Comparison of ENCODE assay signal across 8 cellular contexts in the genomic region with DNA sequence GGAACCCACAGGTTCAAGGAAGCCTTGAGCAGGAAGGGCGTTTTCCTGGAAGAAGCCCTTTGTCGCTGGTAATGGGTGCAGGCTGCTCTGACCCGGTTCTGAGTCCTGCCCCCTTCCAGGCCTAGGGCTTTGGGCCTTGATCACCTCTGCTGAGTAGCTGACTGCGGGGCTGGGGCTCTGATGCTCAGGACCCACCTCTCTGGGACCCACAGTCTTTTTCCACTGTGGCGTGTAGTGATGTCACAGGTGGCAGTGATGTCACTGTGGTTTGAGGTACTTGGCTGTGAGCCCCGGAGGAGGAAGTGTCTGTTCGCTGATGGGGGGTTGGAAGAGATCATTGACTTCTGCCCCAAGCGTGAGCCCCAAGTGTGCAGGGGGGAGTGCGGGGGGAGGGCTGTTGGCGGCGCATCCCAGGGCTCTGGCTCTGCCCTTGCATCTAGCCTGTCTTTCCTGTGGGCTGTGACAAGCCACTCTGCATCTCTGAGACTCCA. TPM values are rescaled to one million over a fixed set of nuclear protein-coding genes. Genes with fewer than 3 reads are reported as not detected.
DNase-seq lines count a peak whose midpoint lies in the region; ATAC-seq and TF ChIP-seq lines count a peak whose summit lies in the region.

No MANE protein-coding gene starts in this region.

- H3K9me2 ChIP-seq in MM.1S (replicated peaks; ENCODE audit: insufficient read depth, low read length) = no peaks in the 10 kb centered on the region

- 90% methylated on average over 11 of the region's 11 CpGs for WGBS in smooth muscle cell (ENCODE audit: low lambda C conversion rate)

- H3K27ac ChIP-seq in left lung (peak overlapping the region; percentile 72 to 94), smooth muscle cell (ENCODE audit: low read depth) (no peak overlapping the region), MM.1S (ENCODE audit: low read length) (no peak overlapping the region)

- H3K9ac ChIP-seq in smooth muscle cell (ENCODE audit: low read depth) (no peak overlapping the region), MM.1S (ENCODE audit: low read length) (no peak overlapping the region)

- H3K79me2 ChIP-seq in smooth muscle cell (ENCODE audit: low read depth) (peaks cover 9% of the 10 kb centered on the region), MM.1S (ENCODE audit: low read length) (peaks cover 28% of the 10 kb centered on the region)

- ATAC-seq in left lung (peak; percentile 47), HG03025 (IDR thresholded peaks at IDR 0.05; ENCODE audit: low FRiP score, unreplicated experiment) (no peak)

- no peak overlapping the region for H2AFZ ChIP-seq in smooth muscle cell (ENCODE audit: low read depth)
- H2AFZ ChIP-seq in MM.1S (ENCODE audit: low read length) = no peak overlapping the region

- H3K27me3 ChIP-seq in left lung = no peaks in the 10 kb centered on the region
- no peaks in the 10 kb centered on the region for H3K27me3 ChIP-seq in smooth muscle cell (ENCODE audit: low read depth)
- no peaks in the 10 kb centered on the region for H3K27me3 ChIP-seq in MM.1S (replicated peaks; ENCODE audit: insufficient read depth, low read length)

- H3K9me3 ChIP-seq in left lung (no peaks in the 10 kb centered on the region), smooth muscle cell (replicated peaks; ENCODE audit: low read depth) (no peaks in the 10 kb centered on the region), MM.1S (replicated peaks; ENCODE audit: insufficient read depth, low read length) (no peaks in the 10 kb centered on the region)

- H4K20me1 ChIP-seq in smooth muscle cell (ENCODE audit: low read depth) (no peaks in the 10 kb centered on the region), MM.1S (ENCODE audit: insufficient read depth, low read length) (no peaks in the 10 kb centered on the region)

- H3K4me3 ChIP-seq in left lung (peak overlapping the region in 1 of 2 donors; percentile 95), smooth muscle cell (no peak overlapping the region), MM.1S (ENCODE audit: low read length) (no peak overlapping the region)

- H3F3A ChIP-seq in smooth muscle cell (ENCODE audit: low read depth) = peaks cover 16% of the 10 kb centered on the region
- no peaks in the 10 kb centered on the region for H3F3A ChIP-seq in MM.1S (ENCODE audit: insufficient read depth, low read length)

- H3K4me2 ChIP-seq in smooth muscle cell (no peak overlapping the region), MM.1S (ENCODE audit: low read depth, low read length) (no peak overlapping the region)

- intact Hi-C loops in left lung (cut with DNase I) = no loop called here

- H3K4me1 ChIP-seq in left lung = peaks cover 35 to 100% of the 10 kb centered on the region in 2 donors
- peaks cover 19% of the 10 kb centered on the region for H3K4me1 ChIP-seq in smooth muscle cell (ENCODE audit: low read depth)
- H3K4me1 ChIP-seq in MM.1S (ENCODE audit: low read length) = no peaks in the 10 kb centered on the region

- no peak for TF ChIP-seq CTCF in left lung (IDR thresholded peaks at IDR 0.05)
- TF ChIP-seq CTCF in smooth muscle cell (IDR thresholded peaks at IDR 0.05; ENCODE audit: borderline replicate concordance, insufficient read depth, poor library complexity, severe bottlenecking) = no peak
- TF ChIP-seq CTCF in MM.1S (IDR thresholded peaks at IDR 0.05; ENCODE audit: low read length) = no peak

- H3K36me3 ChIP-seq in left lung (peaks cover 0 to 11% of the 10 kb centered on the region in 2 donors), smooth muscle cell (ENCODE audit: low read depth) (no peaks in the 10 kb centered on the region), MM.1S (replicated peaks; ENCODE audit: insufficient read depth, low read length) (no peaks in the 10 kb centered on the region)

- peak; percentile 89 for DNase-seq in NK-92 treated with Interleukin-12 subunit alpha and Interleukin-12 subunit beta, amount 100 ng/mL, for 24 hours (lab: John Stamatoyannopoulos, UW)
- DNase-seq in activated T-helper 1 cell treated with Interleukin-2 at 50 U/mL for 16 hours (ENCODE audit: low read depth) (peak; percentile 83), left lung (peak; percentile 83), smooth muscle cell (lab: John Stamatoyannopoulos, UW; ENCODE audit: unreplicated experiment) (no peak), ecto neural progenitor cell (ENCODE audit: low spot score) (no peak), MM.1S (no peak)
- peak; percentile 86 to 95 for DNase-seq in stimulated activated CD8-positive, alpha-beta memory T cell treated with anti-CD3 and anti-CD28 coated beads, Interleukin-2, amount 100 ng/mL, for 1 hour (ENCODE audit: low read depth in 2 of 2)

RNA-seq across cellular contexts. Expression of a gene that starts 6.9 kb away (rescaled TPM):
- 100 to 1,000 TPM in 1 of 2 donors, 10 to 100 TPM in 1; 33.0 to 109 TPM for total RNA-seq in left lung
- total RNA-seq in smooth muscle cell = 6.9 and 9.0 TPM in 2 replicates
- 14.8 and 20.3 TPM in 2 replicates for polyA plus RNA-seq in smooth muscle cell

RNA-seq across cellular contexts. Expression of a gene that starts 56.2 kb away (rescaled TPM):
- 10 to 100 TPM; 58.4 to 62.3 TPM for total RNA-seq in left lung
- total RNA-seq in smooth muscle cell = 20.0 and 23.2 TPM in 2 replicates
- polyA plus RNA-seq in smooth muscle cell = 3.5 and 7.5 TPM in 2 replicates

Comparison
In these comparisons a context has a peak if more than half of its experiments do, and no peak if none do; other contexts are left out.
1. DNase-seq: peak in NK-92 treated with Interleukin-12 subunit alpha and Interleukin-12 subunit beta, amount 100 ng/mL, for 24 hours (single experiment), activated T-helper 1 cell treated with Interleukin-2 at 50 U/mL for 16 hours (single experiment), left lung (2 of 2) and stimulated activated CD8-positive, alpha-beta memory T cell treated with anti-CD3 and anti-CD28 coated beads, Interleukin-2, amount 100 ng/mL, for 1 hour (2 of 2); none in smooth muscle cell (single experiment), ecto neural progenitor cell (single experiment) and MM.1S (single experiment).
2. H3K27ac ChIP-seq: peak in left lung (2 of 2); none in smooth muscle cell (single experiment) and MM.1S (single experiment).